In genomic region chr7:66591801-66592596, GRCh38 we compare ENCODE assay signal across 8 cellular contexts. TPM values are rescaled to one million over a fixed set of nuclear protein-coding genes. Genes with fewer than 3 reads are reported as not detected.
DNase-seq lines count a peak whose midpoint lies in the region; ATAC-seq and TF ChIP-seq lines count a peak whose summit lies in the region.

No MANE protein-coding gene starts in this region.

- H3K4me3 ChIP-seq in GM23338 = peak overlapping the region; percentile 98

- peak overlapping the region; percentile 92 for H3K4me3 Mint-ChIP-seq in GM23338
- peak overlapping the region; percentile 92 for H3K4me3 Mint-ChIP-seq in nephron progenitor cell
- H3K4me3 Mint-ChIP-seq in stimulated activated naive CD8-positive, alpha-beta T cell treated with anti-CD3 and anti-CD28 coated beads, Interleukin-15, Interleukin-2, amounts not matched to agents 100 ng/mL and 50 ng/mL, for 24 hours = peak overlapping the region; percentile 96

- peak overlapping the region; percentile 81 for H3K27ac ChIP-seq in GM23338 (ENCODE audit: low read depth)

- H3K9me2 ChIP-seq in GM23338 (ENCODE audit: insufficient read depth) = no peaks in the 10 kb centered on the region

- ATAC-seq in GM23338 = peak; percentile 91

- H3K27me3 ChIP-seq in GM23338 (ENCODE audit: insufficient read depth) = no peaks in the 10 kb centered on the region

- 0 out of 2 replicates have a peak, but pooled peaks cover 10% of the 10 kb centered on the region for H3F3A ChIP-seq in GM23338 (replicated peaks; ENCODE audit: low read depth)

- DNase-seq in EH (ENCODE audit: low read depth) (peak; percentile 89), GM23338 (ENCODE audit: low spot score) (peak; percentile 95), Kasumi-1 (lab: John Stamatoyannopoulos, UW) (peak; percentile 81 to 84), RPMI7951 (ENCODE audit: low read depth) (peak; percentile 90), fibroblast of the conjunctiva (ENCODE audit: low read depth) (peak; percentile 74), nephron progenitor cell (peak; percentile 83)
- DNase-seq in activated effector memory CD4-positive, alpha-beta T cell treated with Interleukin-2 at 50 U/mL for 16 hours = peak; percentile 85

- peaks cover 18% of the 10 kb centered on the region for H3K27me3 Mint-ChIP-seq in GM23338 (ENCODE audit: insufficient read depth, low read depth, poor library complexity)
- peaks cover 3% of the 10 kb centered on the region for H3K27me3 Mint-ChIP-seq in nephron progenitor cell (ENCODE audit: low read depth, poor library complexity)
- no peaks in the 10 kb centered on the region for H3K27me3 Mint-ChIP-seq in stimulated activated naive CD8-positive, alpha-beta T cell treated with anti-CD3 and anti-CD28 coated beads, Interleukin-15, Interleukin-2, amounts not matched to agents 100 ng/mL and 50 ng/mL, for 24 hours

- peaks cover 12% of the 10 kb centered on the region for H3K4me1 ChIP-seq in GM23338 (ENCODE audit: insufficient read depth)

- H2AFZ ChIP-seq in GM23338 = 0 out of 2 replicates have a peak overlapping the region, but pooled peaks have one; percentile 59

- H4K20me1 ChIP-seq in GM23338 (replicated peaks; ENCODE audit: insufficient read depth) = peaks cover 10% of the 10 kb centered on the region; the same call in 1 of the 2 replicates

- peaks cover 30% of the 10 kb centered on the region for H3K36me3 Mint-ChIP-seq in GM23338 (ENCODE audit: low read depth)
- peaks cover 15% of the 10 kb centered on the region for H3K36me3 Mint-ChIP-seq in nephron progenitor cell (ENCODE audit: low read depth)
- peaks cover 4% of the 10 kb centered on the region for H3K36me3 Mint-ChIP-seq in stimulated activated naive CD8-positive, alpha-beta T cell treated with anti-CD3 and anti-CD28 coated beads, Interleukin-15, Interleukin-2, amounts not matched to agents 100 ng/mL and 50 ng/mL, for 24 hours (ENCODE audit: low read depth)

- H3K79me2 ChIP-seq in GM23338 (replicated peaks; ENCODE audit: insufficient read depth) = peaks cover 57% of the 10 kb centered on the region

- H3K4me2 ChIP-seq in GM23338 = peak overlapping the region; percentile 96

- no peaks in the 10 kb centered on the region for H3K36me3 ChIP-seq in GM23338 (ENCODE audit: insufficient read depth)

- H3K4me1 Mint-ChIP-seq in GM23338 (peaks cover 18% of the 10 kb centered on the region), nephron progenitor cell (peaks cover 31% of the 10 kb centered on the region)
- peaks cover 52% of the 10 kb centered on the region for H3K4me1 Mint-ChIP-seq in stimulated activated naive CD8-positive, alpha-beta T cell treated with anti-CD3 and anti-CD28 coated beads, Interleukin-15, Interleukin-2, amounts not matched to agents 100 ng/mL and 50 ng/mL, for 24 hours (ENCODE audit: low read depth)

- TF ChIP-seq CTCF in GM23338 (conservative IDR thresholded peaks at IDR 0.05; ENCODE audit: low read depth in 2 of 2) (no peak), nephron progenitor cell (IDR thresholded peaks at IDR 0.05) (no peak)

- H3K9me3 Mint-ChIP-seq in GM23338 (peaks cover 39% of the 10 kb centered on the region), nephron progenitor cell (peaks cover 27% of the 10 kb centered on the region)
- H3K9me3 Mint-ChIP-seq in stimulated activated naive CD8-positive, alpha-beta T cell treated with anti-CD3 and anti-CD28 coated beads, Interleukin-15, Interleukin-2, amounts not matched to agents 100 ng/mL and 50 ng/mL, for 24 hours = no peaks in the 10 kb centered on the region

- peak overlapping the region; percentile 98 for H3K27ac Mint-ChIP-seq in GM23338
- peak overlapping the region; percentile 98 for H3K27ac Mint-ChIP-seq in nephron progenitor cell
- H3K27ac Mint-ChIP-seq in stimulated activated naive CD8-positive, alpha-beta T cell treated with anti-CD3 and anti-CD28 coated beads, Interleukin-15, Interleukin-2, amounts not matched to agents 100 ng/mL and 50 ng/mL, for 24 hours = peak overlapping the region; percentile 97

TF ChIP-seq in GM23338, 12 proteins besides CTCF, POLR2A, EP300 and RAD21:
- no peak for TF ChIP-seq EZH2 (IDR thresholded peaks at IDR 0.05; ENCODE audit: low read depth, unreplicated experiment)
- peak; percentile 92 for TF ChIP-seq CREB1 (CRISPR knock-in tag; IDR thresholded peaks at IDR 0.05; ENCODE audit: low read depth)
- TF ChIP-seq EZH2phosphoT487 (IDR thresholded peaks at IDR 0.05; ENCODE audit: unreplicated experiment) = no peak
- TF ChIP-seq POLR2AphosphoS5 (IDR thresholded peaks at IDR 0.05; ENCODE audit: low read depth) = peak; percentile 96
- no peak for TF ChIP-seq NANOG (IDR thresholded peaks at IDR 0.05; ENCODE audit: borderline replicate concordance)
- TF ChIP-seq ZNF331 (CRISPR knock-in tag; IDR thresholded peaks at IDR 0.05; ENCODE audit: low read depth) = no peak
- TF ChIP-seq STAT1 (IDR thresholded peaks at IDR 0.05; ENCODE audit: unreplicated experiment) = no peak
- TF ChIP-seq ZNF462 (CRISPR knock-in tag; IDR thresholded peaks at IDR 0.05) = no peak

RNA-seq across cellular contexts. Expression of gene KCTD7, which starts 36.7 kb away (rescaled TPM):
- total RNA-seq in GM23338 (2014; rRNA removed; shearing (Covaris generic)) = 19.8 and 21.0 TPM in 2 replicates
- polyA plus RNA-seq in GM23338 (2016; fragmentation: Nextera tagmentation; extraction: Ambion mirVana) = 3.7 and 3.8 TPM in 2 replicates
- total RNA-seq in RPMI7951 (2014; rRNA removed; shearing (Covaris generic)) = 7.2 and 7.9 TPM in 2 replicates

Comparison
In these comparisons a context has a peak if more than half of its experiments do, and no peak if none do; other contexts are left out.
1. Peak in every context shown above with its lines: DNase-seq, ATAC-seq, H3K4me3 ChIP-seq and H3K27ac ChIP-seq.